ENCODE assay signal across 26 cellular contexts in the genomic region with DNA sequence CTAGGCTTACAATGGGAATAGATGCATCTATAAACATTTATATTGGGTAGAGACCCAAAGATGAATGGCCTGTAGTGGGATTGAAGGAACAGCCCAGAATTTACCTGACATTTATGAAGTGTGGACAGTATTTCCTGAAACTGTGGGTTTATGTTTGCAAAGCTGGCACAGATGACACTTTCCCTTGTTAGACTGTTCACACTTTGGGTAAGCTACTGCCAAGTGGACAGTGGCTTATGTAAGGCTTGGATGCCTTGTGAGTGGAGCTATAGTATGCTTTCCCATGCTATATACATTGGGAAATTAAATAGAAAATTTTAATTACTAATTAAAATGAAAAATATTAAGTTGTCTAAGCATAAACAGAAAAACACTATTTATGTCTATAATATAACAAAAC.
"Had no signal": no experiment of that assay in that cellular context is flagged by ENCODE, and none has a peak within 500 bp of the region (broad histone marks: within the 10 kb centered on the region; RNA-seq: fewer than 3 reads in every experiment).

No MANE protein-coding gene starts in this region.

- H3K36me3 ChIP-seq: esophagus muscularis mucosa, neutrophil, stomach had no signal

- H3K9me3 ChIP-seq: esophagus muscularis mucosa, mucosa of descending colon, neutrophil, stomach, testis, tibial artery had no signal

- H3K4me1 Mint-ChIP-seq: stimulated activated effector memory CD8-positive, alpha-beta T cell treated with anti-CD3 and anti-CD28 coated beads, Interleukin-12 subunit alpha, Interleukin-12 subunit beta, amount 100 ng/mL, for 72 hours had no signal

- H3K36me3 Mint-ChIP-seq: naive B cell; natural killer cell treated with Interleukin-12 subunit alpha and Interleukin-12 subunit beta and Interleukin-15 and Interleukin-18, amount 100 ng/mL, for 72 hours; stimulated activated effector memory CD8-positive, alpha-beta T cell treated with anti-CD3 and anti-CD28 coated beads, Interleukin-12 subunit alpha, Interleukin-12 subunit beta, amount 100 ng/mL, for 72 hours; type B pancreatic cell had no signal

- H3K4me3 ChIP-seq: coronary artery, esophagus muscularis mucosa, lung, mucosa of descending colon, smooth muscle cell, stomach, testis, tibial artery had no signal

- H3K4me3 Mint-ChIP-seq: immature natural killer cell; memory B cell; naive B cell; natural killer cell treated with Interleukin-12 subunit alpha and Interleukin-12 subunit beta and Interleukin-15 and Interleukin-18, amount 100 ng/mL, for 72 hours; neural crest cell; stimulated activated effector memory CD8-positive, alpha-beta T cell treated with anti-CD3 and anti-CD28 coated beads, Interleukin-12 subunit alpha, Interleukin-12 subunit beta, amount 100 ng/mL, for 72 hours; type B pancreatic cell had no signal

- H3K27me3 ChIP-seq: esophagus muscularis mucosa, foreskin keratinocyte, neutrophil, stomach, testis, tibial artery had no signal

- H3K4me1 ChIP-seq: foreskin keratinocyte, tibial artery had no signal

- H3K27me3 Mint-ChIP-seq: memory B cell; naive B cell; natural killer cell treated with Interleukin-12 subunit alpha and Interleukin-12 subunit beta and Interleukin-15 and Interleukin-18, amount 100 ng/mL, for 72 hours; type B pancreatic cell had no signal

- H3K27ac ChIP-seq: coronary artery, esophagus muscularis mucosa, foreskin keratinocyte, neutrophil, stomach, tibial artery had no signal

- DNase-seq: central memory CD4-positive, alpha-beta T cell; dermis blood vessel endothelial cell; effector memory CD4-positive, alpha-beta T cell; foreskin keratinocyte; hypothalamus; immature natural killer cell; mucosa of descending colon; naive B cell; retina; stimulated activated CD4-positive, alpha-beta T cell treated with anti-CD3 and anti-CD28 coated beads, Interleukin-2, amount 100 ng/mL, for 24 hours; stimulated activated CD4-positive, alpha-beta T cell treated with anti-CD3 and anti-CD28 coated beads, Interleukin-4, amount 100 ng/mL, for 24 hours; stimulated activated naive CD4-positive, alpha-beta T cell treated with Interleukin-2 at 50 U/mL for 16 hours; stomach; testis; tibial artery had no signal

- H3K27ac Mint-ChIP-seq: immature natural killer cell; memory B cell; naive B cell; natural killer cell treated with Interleukin-12 subunit alpha and Interleukin-12 subunit beta and Interleukin-15 and Interleukin-18, amount 100 ng/mL, for 72 hours; stimulated activated effector memory CD8-positive, alpha-beta T cell treated with anti-CD3 and anti-CD28 coated beads, Interleukin-12 subunit alpha, Interleukin-12 subunit beta, amount 100 ng/mL, for 72 hours; type B pancreatic cell had no signal

- H3K9me3 Mint-ChIP-seq: immature natural killer cell; natural killer cell treated with Interleukin-12 subunit alpha and Interleukin-12 subunit beta and Interleukin-15 and Interleukin-18, amount 100 ng/mL, for 72 hours; stimulated activated effector memory CD8-positive, alpha-beta T cell treated with anti-CD3 and anti-CD28 coated beads, Interleukin-12 subunit alpha, Interleukin-12 subunit beta, amount 100 ng/mL, for 72 hours; type B pancreatic cell had no signal

- ATAC-seq: foreskin keratinocyte; mucosa of descending colon; natural killer cell treated with Interleukin-12 subunit alpha and Interleukin-12 subunit beta and Interleukin-15 and Interleukin-18, amount 100 ng/mL, for 72 hours; sciatic nerve; stimulated activated effector memory CD8-positive, alpha-beta T cell treated with anti-CD3 and anti-CD28 coated beads, Interleukin-12 subunit alpha, Interleukin-12 subunit beta, amount 100 ng/mL, for 72 hours had no signal
